Comparison of ENCODE assay signal across 12 cellular contexts in genomic region chr1:27004471-27005165, GRCh38. TPM values are rescaled to one million over a fixed set of nuclear protein-coding genes. Genes with fewer than 3 reads are reported as not detected.
DNase-seq lines count a peak whose midpoint lies in the region; ATAC-seq and TF ChIP-seq lines count a peak whose summit lies in the region.
"Had no signal": no experiment of that assay in that cellular context is flagged by ENCODE, and none has a peak within 500 bp of the region (broad histone marks: within the 10 kb centered on the region; RNA-seq: fewer than 3 reads in every experiment).

No MANE protein-coding gene starts in this region.

- 64 to 72% methylated on average over 10 of the region's 10 CpGs for WGBS in heart right ventricle, 2 donors

- POLR2A ChIA-PET in RWPE1 (lab: Yijun Ruan, JAX; ENCODE audit: low non-redundant PET): no interaction called here

- no peak overlapping the region for H3K4me3 ChIP-seq in heart right ventricle

- no peaks in the 10 kb centered on the region for H3K9me3 ChIP-seq in heart right ventricle

- TF ChIP-seq CTCF in RWPE1 (conservative IDR thresholded peaks at IDR 0.05; ENCODE audit: low read depth) (no peak), heart right ventricle (IDR thresholded peaks at IDR 0.05) (no peak), progenitor cell of endocrine pancreas (IDR thresholded peaks at IDR 0.05; ENCODE audit: unreplicated experiment) (no peak)

- H3K4me3 Mint-ChIP-seq in progenitor cell of endocrine pancreas (ENCODE audit: low read depth): no peak overlapping the region
- H3K4me3 Mint-ChIP-seq: T-helper 1 cell treated with Interleukin-12 subunit alpha and Interleukin-12 subunit beta and Interleukin-4 antibody, amounts not matched to agents 30 μg/mL and 1 μg/mL, for 36 hours had no signal

- DNase-seq in EL (peak; percentile 39), RWPE1 (ENCODE audit: low spot score) (no peak), heart right ventricle (peak in 1 of 2 donors; percentile 34), progenitor cell of endocrine pancreas (ENCODE audit: low spot score, unreplicated experiment) (no peak), Ammon's horn (ENCODE audit: low spot score) (no peak), SW 1271 (lab: John Stamatoyannopoulos, UW) (no peak), SIG-M5 treated with dmso at 0.1 percent for 504 hours (lab: John Stamatoyannopoulos, UW; ENCODE audit: unreplicated experiment) (no peak)
- DNase-seq: NCI-H2029 treated with DMSO at 0.1 percent for 48 hours had no signal

- H3K4me1 Mint-ChIP-seq in progenitor cell of endocrine pancreas (ENCODE audit: low read depth): peaks cover 40% of the 10 kb centered on the region

- H3K36me3 Mint-ChIP-seq in progenitor cell of endocrine pancreas (ENCODE audit: insufficient read depth): peaks cover 5% of the 10 kb centered on the region

- H3K4me1 ChIP-seq in heart right ventricle: peaks cover 20 to 72% (median 47%) of the 10 kb centered on the region in 9 donors

- H3K27me3 ChIP-seq in heart right ventricle: no peaks in the 10 kb centered on the region

- no peaks in the 10 kb centered on the region for H3K9me3 Mint-ChIP-seq in progenitor cell of endocrine pancreas (ENCODE audit: low read depth)
- H3K9me3 Mint-ChIP-seq: T-helper 1 cell treated with Interleukin-12 subunit alpha and Interleukin-12 subunit beta and Interleukin-4 antibody, amounts not matched to agents 30 μg/mL and 1 μg/mL, for 36 hours had no signal

- peaks cover 0 to 15% (median 0%) of the 10 kb centered on the region in 9 donors for H3K36me3 ChIP-seq in heart right ventricle

- no peaks in the 10 kb centered on the region for H3K27me3 Mint-ChIP-seq in progenitor cell of endocrine pancreas

- peak in 5 of 8 donors; percentile 25 to 66 (median 43) for ATAC-seq in heart right ventricle
- ATAC-seq in GM18873 (IDR thresholded peaks at IDR 0.05; ENCODE audit: low FRiP score, unreplicated experiment): no peak

- H3K27ac ChIP-seq in RWPE1 (peak overlapping the region; percentile 99), heart right ventricle (peak overlapping the region in 5 of 10 donors; percentile 16 to 55 (median 46))

- intact Hi-C loops in heart right ventricle (cut with DNase I): no loop called here

- CTCF ChIA-PET in RWPE1 (lab: Yijun Ruan, JAX): interaction anchor here (0.8 kb wide), 1 partner anchor 29 kb away, joined by 3 read pairs; no protein-coding TSS in a partner anchor

- H3K27ac Mint-ChIP-seq in progenitor cell of endocrine pancreas: peak overlapping the region; percentile 87
- H3K27ac Mint-ChIP-seq: T-helper 1 cell treated with Interleukin-12 subunit alpha and Interleukin-12 subunit beta and Interleukin-4 antibody, amounts not matched to agents 30 μg/mL and 1 μg/mL, for 36 hours had no signal

RNA-seq across cellular contexts. Expression of gene TENT5B, which starts 8.0 kb away (rescaled TPM):
- 10 to 100 TPM; 10.9 to 49.3 (median 23.9) TPM for total RNA-seq in heart right ventricle
- polyA plus RNA-seq in heart right ventricle: 10 to 100 TPM; 17.7 to 64.7 TPM
- total RNA-seq in progenitor cell of endocrine pancreas: 5.1 and 5.7 TPM in 2 replicates

RNA-seq across cellular contexts. Expression of gene TRNP1, which starts 11.1 kb away (rescaled TPM):
- total RNA-seq in heart right ventricle (10 to 100 TPM; 11.9 to 32.5 (median 22.3) TPM), progenitor cell of endocrine pancreas (48.8 and 49.3 TPM in 2 replicates)
- polyA plus RNA-seq in heart right ventricle: 10 to 100 TPM; 17.7 to 48.6 TPM

RNA-seq across cellular contexts. Expression of gene KDF1, which starts 44.4 kb away (rescaled TPM):
- under 1 TPM in 4 of 10 donors, not detected in 6; 0.21 to 0.26 (median 0.24) TPM for total RNA-seq in heart right ventricle
- under 1 TPM in 1 of 2 donors, not detected in 1; 0.15 TPM for polyA plus RNA-seq in heart right ventricle
- 22.2 and 26.1 TPM in 2 replicates for total RNA-seq in progenitor cell of endocrine pancreas
- total RNA-seq: dermis microvascular lymphatic vessel endothelial cell, subcutaneous adipose tissue had no signal

Comparison
In these comparisons a context has a peak if more than half of its experiments do, and no peak if none do; other contexts are left out.
1. RNA of gene KDF1, which starts 44.4 kb away (total RNA-seq): 22.2 to 26.1 TPM in progenitor cell of endocrine pancreas; 0.21 to 0.26 TPM in heart right ventricle; every median in the first group is over 10 times any median in the second.